7 cellular contexts compared by ENCODE assay signal in genomic region chr6:104525677-104526322, GRCh38.
A peak's percentile ranks its signal among the peaks of the same experiment; 100 is the strongest.
DNase-seq lines count a peak whose midpoint lies in the region; ATAC-seq lines count a peak whose summit lies in the region.

No MANE protein-coding gene starts in this region.

- DNase-seq in NCI-H1694 (lab: John Stamatoyannopoulos, UW) (peak; percentile 43), T1000 (lab: John Stamatoyannopoulos, UW) (peak; percentile 12), astrocyte of the hippocampus (ENCODE audit: low read depth, low spot score) (peak; percentile 84), iPS DF 19.7 (ENCODE audit: low read depth, low spot score) (peak; percentile 17), skeletal muscle cell (ENCODE audit: low read depth) (peak; percentile 39)

- ATAC-seq in GM18499 (IDR thresholded peaks at IDR 0.05; ENCODE audit: insufficient read depth, unreplicated experiment) (peak; percentile 90), HG02840 (IDR thresholded peaks at IDR 0.05; ENCODE audit: low FRiP score, unreplicated experiment) (peak; percentile 98)

- H3K4me3 ChIP-seq in skeletal muscle cell (ENCODE audit: low read depth, low read length): peak overlapping the region; percentile 39

Comparison
In these comparisons a context has a peak if more than half of its experiments do, and no peak if none do; other contexts are left out.
1. Peak in every context shown above with its lines: DNase-seq, ATAC-seq and H3K4me3 ChIP-seq.
2. DNase-seq: peak in every context shown above with its lines; median percentile 84 in astrocyte of the hippocampus; 43 in NCI-H1694; 39 in skeletal muscle cell; 17 in iPS DF 19.7; 12 in T1000.